In genomic region chr1:19429611-19430010, GRCh38 we compare ENCODE assay signal across 1 cellular context.
TF ChIP-seq lines count a peak whose summit lies in the region.

No MANE protein-coding gene starts in this region.

TF ChIP-seq in HepG2, 621 proteins besides CTCF, POLR2A, EP300 and RAD21 (continued from another document):
- TF ChIP-seq, protein P1, sequence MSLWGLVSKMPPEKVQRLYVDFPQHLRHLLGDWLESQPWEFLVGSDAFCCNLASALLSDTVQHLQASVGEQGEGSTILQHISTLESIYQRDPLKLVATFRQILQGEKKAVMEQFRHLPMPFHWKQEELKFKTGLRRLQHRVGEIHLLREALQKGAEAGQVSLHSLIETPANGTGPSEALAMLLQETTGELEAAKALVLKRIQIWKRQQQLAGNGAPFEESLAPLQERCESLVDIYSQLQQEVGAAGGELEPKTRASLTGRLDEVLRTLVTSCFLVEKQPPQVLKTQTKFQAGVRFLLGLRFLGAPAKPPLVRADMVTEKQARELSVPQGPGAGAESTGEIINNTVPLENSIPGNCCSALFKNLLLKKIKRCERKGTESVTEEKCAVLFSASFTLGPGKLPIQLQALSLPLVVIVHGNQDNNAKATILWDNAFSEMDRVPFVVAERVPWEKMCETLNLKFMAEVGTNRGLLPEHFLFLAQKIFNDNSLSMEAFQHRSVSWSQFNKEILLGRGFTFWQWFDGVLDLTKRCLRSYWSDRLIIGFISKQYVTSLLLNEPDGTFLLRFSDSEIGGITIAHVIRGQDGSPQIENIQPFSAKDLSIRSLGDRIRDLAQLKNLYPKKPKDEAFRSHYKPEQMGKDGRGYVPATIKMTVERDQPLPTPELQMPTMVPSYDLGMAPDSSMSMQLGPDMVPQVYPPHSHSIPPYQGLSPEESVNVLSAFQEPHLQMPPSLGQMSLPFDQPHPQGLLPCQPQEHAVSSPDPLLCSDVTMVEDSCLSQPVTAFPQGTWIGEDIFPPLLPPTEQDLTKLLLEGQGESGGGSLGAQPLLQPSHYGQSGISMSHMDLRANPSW (CRISPR knock-in tag; IDR thresholded peaks at IDR 0.05; ENCODE audit: borderline replicate concordance): no peak
- TF ChIP-seq SETDB1 (CRISPR knock-in tag; IDR thresholded peaks at IDR 0.05; ENCODE audit: borderline replicate concordance) (no peak), ZNF547 (CRISPR knock-in tag; IDR thresholded peaks at IDR 0.05) (no peak), MATR3 (CRISPR knock-in tag; IDR thresholded peaks at IDR 0.05) (no peak), MYC (CRISPR knock-in tag; IDR thresholded peaks at IDR 0.05; ENCODE audit: borderline replicate concordance) (0 out of 2 replicates have a peak, but pooled peaks have one; percentile 39), ISL2 (CRISPR knock-in tag; IDR thresholded peaks at IDR 0.05) (no peak), DBP (CRISPR knock-in tag; IDR thresholded peaks at IDR 0.05; ENCODE audit: not compliant biosample characterization) (no peak), CBX2 (IDR thresholded peaks at IDR 0.05; ENCODE audit: low read depth, low read length) (no peak), CBX2 (CRISPR knock-in tag; IDR thresholded peaks at IDR 0.05; ENCODE audit: low read depth) (no peak), HIC2 (CRISPR knock-in tag; IDR thresholded peaks at IDR 0.05; ENCODE audit: low read depth) (no peak), ZFYVE20 (CRISPR knock-in tag; IDR thresholded peaks at IDR 0.05; ENCODE audit: borderline replicate concordance, low read depth) (no peak), NKX3-1 (CRISPR knock-in tag; IDR thresholded peaks at IDR 0.05) (no peak), RBM22 (optimal IDR thresholded peaks at IDR 0.05; ENCODE audit: low read length) (no peak), PATZ1 (CRISPR knock-in tag; IDR thresholded peaks at IDR 0.05) (no peak), ZBTB21 (CRISPR knock-in tag; IDR thresholded peaks at IDR 0.05) (no peak), RBFOX2 (IDR thresholded peaks at IDR 0.05; ENCODE audit: low read depth, low read length) (0 out of 2 replicates have a peak, but pooled peaks have one; percentile 27), TARDBP (CRISPR knock-in tag; IDR thresholded peaks at IDR 0.05) (0 out of 2 replicates have a peak, but pooled peaks have one; percentile 7), NFE2 (CRISPR knock-in tag; IDR thresholded peaks at IDR 0.05) (no peak), FLYWCH1 (CRISPR knock-in tag; IDR thresholded peaks at IDR 0.05) (no peak)
- TF ChIP-seq, protein P2, sequence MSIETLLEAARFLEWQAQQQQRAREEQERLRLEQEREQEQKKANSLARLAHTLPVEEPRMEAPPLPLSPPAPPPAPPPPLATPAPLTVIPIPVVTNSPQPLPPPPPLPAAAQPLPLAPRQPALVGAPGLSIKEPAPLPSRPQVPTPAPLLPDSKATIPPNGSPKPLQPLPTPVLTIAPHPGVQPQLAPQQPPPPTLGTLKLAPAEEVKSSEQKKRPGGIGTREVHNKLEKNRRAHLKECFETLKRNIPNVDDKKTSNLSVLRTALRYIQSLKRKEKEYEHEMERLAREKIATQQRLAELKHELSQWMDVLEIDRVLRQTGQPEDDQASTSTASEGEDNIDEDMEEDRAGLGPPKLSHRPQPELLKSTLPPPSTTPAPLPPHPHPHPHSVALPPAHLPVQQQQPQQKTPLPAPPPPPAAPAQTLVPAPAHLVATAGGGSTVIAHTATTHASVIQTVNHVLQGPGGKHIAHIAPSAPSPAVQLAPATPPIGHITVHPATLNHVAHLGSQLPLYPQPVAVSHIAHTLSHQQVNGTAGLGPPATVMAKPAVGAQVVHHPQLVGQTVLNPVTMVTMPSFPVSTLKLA (IDR thresholded peaks at IDR 0.05): peak; percentile 58
- TF ChIP-seq, protein P3, sequence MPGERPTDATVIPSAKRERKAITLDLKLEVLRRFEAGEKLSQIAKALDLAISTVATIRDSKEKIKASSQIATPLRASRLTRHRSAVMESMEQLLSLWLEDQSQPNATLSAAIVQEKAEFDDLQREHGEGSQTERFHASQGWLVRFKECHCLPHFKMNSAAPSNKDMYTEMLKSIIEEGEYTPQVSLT (CRISPR knock-in tag; IDR thresholded peaks at IDR 0.05; ENCODE audit: borderline replicate concordance, low read depth): no peak
- TF ChIP-seq, protein P4, sequence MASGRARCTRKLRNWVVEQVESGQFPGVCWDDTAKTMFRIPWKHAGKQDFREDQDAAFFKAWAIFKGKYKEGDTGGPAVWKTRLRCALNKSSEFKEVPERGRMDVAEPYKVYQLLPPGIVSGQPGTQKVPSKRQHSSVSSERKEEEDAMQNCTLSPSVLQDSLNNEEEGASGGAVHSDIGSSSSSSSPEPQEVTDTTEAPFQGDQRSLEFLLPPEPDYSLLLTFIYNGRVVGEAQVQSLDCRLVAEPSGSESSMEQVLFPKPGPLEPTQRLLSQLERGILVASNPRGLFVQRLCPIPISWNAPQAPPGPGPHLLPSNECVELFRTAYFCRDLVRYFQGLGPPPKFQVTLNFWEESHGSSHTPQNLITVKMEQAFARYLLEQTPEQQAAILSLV (CRISPR knock-in tag; IDR thresholded peaks at IDR 0.05; ENCODE audit: borderline replicate concordance): no peak
